In the genomic region with DNA sequence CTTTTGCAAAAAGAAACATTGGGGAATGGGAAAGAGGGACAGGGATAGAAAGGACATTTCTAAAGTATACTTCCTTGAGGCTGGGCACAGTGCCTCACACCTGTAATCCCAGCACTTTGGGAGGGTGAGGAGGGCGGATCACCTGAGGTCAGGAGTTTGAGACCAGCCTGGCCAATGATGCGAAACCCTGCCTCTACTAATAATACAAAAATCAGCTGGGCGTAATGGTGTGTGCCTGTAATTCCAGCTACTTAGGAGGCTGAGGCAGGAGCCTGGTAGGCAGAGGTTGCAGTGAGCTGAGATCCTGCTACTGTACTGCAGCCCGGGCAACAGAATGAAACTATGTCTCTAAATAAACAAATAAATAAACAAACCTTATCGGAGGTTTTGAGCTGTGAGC, we compare ENCODE assay signal across 1 cellular context.
TF ChIP-seq lines count a peak whose summit lies in the region.

No MANE protein-coding gene starts in this region.

TF ChIP-seq in HepG2, 621 proteins besides CTCF, POLR2A, EP300 and RAD21 (continued from another document):
- 0 out of 2 replicates have a peak, but pooled peaks have one; percentile 31 for TF ChIP-seq NCOA1 (CRISPR knock-in tag; IDR thresholded peaks at IDR 0.05)
